In the genomic region with DNA sequence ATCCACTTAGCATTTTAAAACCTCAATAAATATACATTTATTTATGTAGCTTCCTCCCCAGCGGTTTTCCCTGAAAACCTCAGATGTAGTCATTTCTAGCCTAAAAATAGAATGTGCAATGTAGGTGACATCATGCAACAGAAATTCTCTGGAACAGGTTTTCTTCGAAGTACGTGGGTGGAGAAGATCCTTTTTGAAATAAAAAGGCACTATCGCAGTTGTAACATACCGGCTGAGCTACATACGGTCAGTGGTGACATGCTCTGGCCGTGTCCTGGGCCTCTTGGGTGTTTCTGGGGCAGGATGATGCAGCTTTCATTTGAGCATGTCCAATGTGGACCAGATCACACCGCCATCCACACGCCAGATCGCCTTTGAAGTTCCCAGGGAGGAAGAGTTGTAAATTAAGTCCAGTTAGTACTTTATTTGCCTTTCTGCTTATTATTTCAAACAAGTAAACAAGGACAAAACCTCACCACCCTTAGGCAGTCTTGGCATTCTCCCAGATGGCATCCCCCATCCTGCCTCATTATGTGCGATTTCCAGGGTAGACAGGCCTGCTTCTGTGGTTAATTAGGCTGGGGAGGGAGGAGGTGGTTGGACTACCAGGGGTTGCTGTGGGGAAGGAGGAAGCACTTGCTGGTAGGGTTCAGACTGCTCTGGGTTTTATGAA, we compare ENCODE assay signal across 1 cellular context.
A peak's percentile ranks its signal among the peaks of the same experiment; 100 is the strongest.
TF ChIP-seq lines count a peak whose summit lies in the region.

No MANE protein-coding gene starts in this region.

TF ChIP-seq in HEK293, 187 proteins besides CTCF, POLR2A, EP300 and RAD21 (continued from another document and continues in another):
- TF ChIP-seq ZIC2 (tag by site-specific recombination; IDR thresholded peaks at IDR 0.05): peak; percentile 39; the same call in 1 of the 2 replicates
- TF ChIP-seq ZBTB20 (tag by site-specific recombination; IDR thresholded peaks at IDR 0.05): peak; percentile 51; the same call in 1 of the 2 replicates
- no peak for TF ChIP-seq ZNF473 (tag by site-specific recombination; IDR thresholded peaks at IDR 0.05)
- TF ChIP-seq ZNF174 (tag by site-specific recombination; IDR thresholded peaks at IDR 0.05): no peak
- TF ChIP-seq, protein P1, sequence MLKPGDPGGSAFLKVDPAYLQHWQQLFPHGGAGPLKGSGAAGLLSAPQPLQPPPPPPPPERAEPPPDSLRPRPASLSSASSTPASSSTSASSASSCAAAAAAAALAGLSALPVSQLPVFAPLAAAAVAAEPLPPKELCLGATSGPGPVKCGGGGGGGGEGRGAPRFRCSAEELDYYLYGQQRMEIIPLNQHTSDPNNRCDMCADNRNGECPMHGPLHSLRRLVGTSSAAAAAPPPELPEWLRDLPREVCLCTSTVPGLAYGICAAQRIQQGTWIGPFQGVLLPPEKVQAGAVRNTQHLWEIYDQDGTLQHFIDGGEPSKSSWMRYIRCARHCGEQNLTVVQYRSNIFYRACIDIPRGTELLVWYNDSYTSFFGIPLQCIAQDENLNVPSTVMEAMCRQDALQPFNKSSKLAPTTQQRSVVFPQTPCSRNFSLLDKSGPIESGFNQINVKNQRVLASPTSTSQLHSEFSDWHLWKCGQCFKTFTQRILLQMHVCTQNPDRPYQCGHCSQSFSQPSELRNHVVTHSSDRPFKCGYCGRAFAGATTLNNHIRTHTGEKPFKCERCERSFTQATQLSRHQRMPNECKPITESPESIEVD (tag by site-specific recombination; IDR thresholded peaks at IDR 0.05): peak; percentile 89
- no peak for TF ChIP-seq ZNF596 (tag by site-specific recombination; IDR thresholded peaks at IDR 0.05)
- TF ChIP-seq, protein P2, sequence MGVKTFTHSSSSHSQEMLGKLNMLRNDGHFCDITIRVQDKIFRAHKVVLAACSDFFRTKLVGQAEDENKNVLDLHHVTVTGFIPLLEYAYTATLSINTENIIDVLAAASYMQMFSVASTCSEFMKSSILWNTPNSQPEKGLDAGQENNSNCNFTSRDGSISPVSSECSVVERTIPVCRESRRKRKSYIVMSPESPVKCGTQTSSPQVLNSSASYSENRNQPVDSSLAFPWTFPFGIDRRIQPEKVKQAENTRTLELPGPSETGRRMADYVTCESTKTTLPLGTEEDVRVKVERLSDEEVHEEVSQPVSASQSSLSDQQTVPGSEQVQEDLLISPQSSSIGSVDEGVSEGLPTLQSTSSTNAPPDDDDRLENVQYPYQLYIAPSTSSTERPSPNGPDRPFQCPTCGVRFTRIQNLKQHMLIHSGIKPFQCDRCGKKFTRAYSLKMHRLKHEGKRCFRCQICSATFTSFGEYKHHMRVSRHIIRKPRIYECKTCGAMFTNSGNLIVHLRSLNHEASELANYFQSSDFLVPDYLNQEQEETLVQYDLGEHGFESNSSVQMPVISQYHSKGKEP (tag by site-specific recombination; IDR thresholded peaks at IDR 0.05): no peak
- peak; percentile 83 for TF ChIP-seq ZBTB17 (tag by site-specific recombination; IDR thresholded peaks at IDR 0.05)
- no peak for TF ChIP-seq ZSCAN23 (tag by site-specific recombination; IDR thresholded peaks at IDR 0.05)
- no peak for TF ChIP-seq ZFP37 (tag by site-specific recombination; IDR thresholded peaks at IDR 0.05)
- TF ChIP-seq, protein P3, sequence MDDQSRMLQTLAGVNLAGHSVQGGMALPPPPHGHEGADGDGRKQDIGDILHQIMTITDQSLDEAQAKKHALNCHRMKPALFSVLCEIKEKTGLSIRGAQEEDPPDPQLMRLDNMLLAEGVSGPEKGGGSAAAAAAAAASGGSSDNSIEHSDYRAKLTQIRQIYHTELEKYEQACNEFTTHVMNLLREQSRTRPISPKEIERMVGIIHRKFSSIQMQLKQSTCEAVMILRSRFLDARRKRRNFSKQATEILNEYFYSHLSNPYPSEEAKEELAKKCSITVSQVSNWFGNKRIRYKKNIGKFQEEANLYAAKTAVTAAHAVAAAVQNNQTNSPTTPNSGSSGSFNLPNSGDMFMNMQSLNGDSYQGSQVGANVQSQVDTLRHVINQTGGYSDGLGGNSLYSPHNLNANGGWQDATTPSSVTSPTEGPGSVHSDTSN (CRISPR knock-in tag; IDR thresholded peaks at IDR 0.05): no peak
- TF ChIP-seq, protein P4, sequence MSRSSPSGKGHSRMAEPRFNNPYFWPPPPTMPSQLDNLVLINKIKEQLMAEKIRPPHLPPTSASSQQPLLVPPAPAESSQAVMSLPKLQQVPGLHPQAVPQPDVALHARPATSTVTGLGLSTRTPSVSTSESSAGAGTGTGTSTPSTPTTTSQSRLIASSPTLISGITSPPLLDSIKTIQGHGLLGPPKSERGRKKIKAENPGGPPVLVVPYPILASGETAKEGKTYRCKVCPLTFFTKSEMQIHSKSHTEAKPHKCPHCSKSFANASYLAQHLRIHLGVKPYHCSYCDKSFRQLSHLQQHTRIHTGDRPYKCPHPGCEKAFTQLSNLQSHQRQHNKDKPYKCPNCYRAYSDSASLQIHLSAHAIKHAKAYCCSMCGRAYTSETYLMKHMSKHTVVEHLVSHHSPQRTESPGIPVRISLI (tag by site-specific recombination; IDR thresholded peaks at IDR 0.05): no peak
- no peak for TF ChIP-seq ZNF530 (tag by site-specific recombination; IDR thresholded peaks at IDR 0.05; ENCODE audit: low read depth)
- TF ChIP-seq ZSCAN16 (tag by site-specific recombination; IDR thresholded peaks at IDR 0.05): no peak
- TF ChIP-seq, protein P5, sequence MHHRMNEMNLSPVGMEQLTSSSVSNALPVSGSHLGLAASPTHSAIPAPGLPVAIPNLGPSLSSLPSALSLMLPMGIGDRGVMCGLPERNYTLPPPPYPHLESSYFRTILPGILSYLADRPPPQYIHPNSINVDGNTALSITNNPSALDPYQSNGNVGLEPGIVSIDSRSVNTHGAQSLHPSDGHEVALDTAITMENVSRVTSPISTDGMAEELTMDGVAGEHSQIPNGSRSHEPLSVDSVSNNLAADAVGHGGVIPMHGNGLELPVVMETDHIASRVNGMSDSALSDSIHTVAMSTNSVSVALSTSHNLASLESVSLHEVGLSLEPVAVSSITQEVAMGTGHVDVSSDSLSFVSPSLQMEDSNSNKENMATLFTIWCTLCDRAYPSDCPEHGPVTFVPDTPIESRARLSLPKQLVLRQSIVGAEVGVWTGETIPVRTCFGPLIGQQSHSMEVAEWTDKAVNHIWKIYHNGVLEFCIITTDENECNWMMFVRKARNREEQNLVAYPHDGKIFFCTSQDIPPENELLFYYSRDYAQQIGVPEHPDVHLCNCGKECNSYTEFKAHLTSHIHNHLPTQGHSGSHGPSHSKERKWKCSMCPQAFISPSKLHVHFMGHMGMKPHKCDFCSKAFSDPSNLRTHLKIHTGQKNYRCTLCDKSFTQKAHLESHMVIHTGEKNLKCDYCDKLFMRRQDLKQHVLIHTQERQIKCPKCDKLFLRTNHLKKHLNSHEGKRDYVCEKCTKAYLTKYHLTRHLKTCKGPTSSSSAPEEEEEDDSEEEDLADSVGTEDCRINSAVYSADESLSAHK (tag by site-specific recombination; IDR thresholded peaks at IDR 0.05): peak; percentile 56
- TF ChIP-seq ZNF114 (tag by site-specific recombination; IDR thresholded peaks at IDR 0.05): no peak
- TF ChIP-seq ZNF214 (tag by site-specific recombination; IDR thresholded peaks at IDR 0.05; ENCODE audit: borderline replicate concordance): no peak
- TF ChIP-seq ZNF76 (tag by site-specific recombination; IDR thresholded peaks at IDR 0.05; ENCODE audit: borderline replicate concordance, low read depth): no peak
- no peak for TF ChIP-seq ZNF626 (tag by site-specific recombination; IDR thresholded peaks at IDR 0.05)
- TF ChIP-seq, protein P6, sequence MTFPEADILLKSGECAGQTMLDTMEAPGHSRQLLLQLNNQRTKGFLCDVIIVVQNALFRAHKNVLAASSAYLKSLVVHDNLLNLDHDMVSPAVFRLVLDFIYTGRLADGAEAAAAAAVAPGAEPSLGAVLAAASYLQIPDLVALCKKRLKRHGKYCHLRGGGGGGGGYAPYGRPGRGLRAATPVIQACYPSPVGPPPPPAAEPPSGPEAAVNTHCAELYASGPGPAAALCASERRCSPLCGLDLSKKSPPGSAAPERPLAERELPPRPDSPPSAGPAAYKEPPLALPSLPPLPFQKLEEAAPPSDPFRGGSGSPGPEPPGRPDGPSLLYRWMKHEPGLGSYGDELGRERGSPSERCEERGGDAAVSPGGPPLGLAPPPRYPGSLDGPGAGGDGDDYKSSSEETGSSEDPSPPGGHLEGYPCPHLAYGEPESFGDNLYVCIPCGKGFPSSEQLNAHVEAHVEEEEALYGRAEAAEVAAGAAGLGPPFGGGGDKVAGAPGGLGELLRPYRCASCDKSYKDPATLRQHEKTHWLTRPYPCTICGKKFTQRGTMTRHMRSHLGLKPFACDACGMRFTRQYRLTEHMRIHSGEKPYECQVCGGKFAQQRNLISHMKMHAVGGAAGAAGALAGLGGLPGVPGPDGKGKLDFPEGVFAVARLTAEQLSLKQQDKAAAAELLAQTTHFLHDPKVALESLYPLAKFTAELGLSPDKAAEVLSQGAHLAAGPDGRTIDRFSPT (tag by site-specific recombination; IDR thresholded peaks at IDR 0.05): no peak
- TF ChIP-seq ZNF155 (tag by site-specific recombination; IDR thresholded peaks at IDR 0.05): no peak
- TF ChIP-seq, protein P7, sequence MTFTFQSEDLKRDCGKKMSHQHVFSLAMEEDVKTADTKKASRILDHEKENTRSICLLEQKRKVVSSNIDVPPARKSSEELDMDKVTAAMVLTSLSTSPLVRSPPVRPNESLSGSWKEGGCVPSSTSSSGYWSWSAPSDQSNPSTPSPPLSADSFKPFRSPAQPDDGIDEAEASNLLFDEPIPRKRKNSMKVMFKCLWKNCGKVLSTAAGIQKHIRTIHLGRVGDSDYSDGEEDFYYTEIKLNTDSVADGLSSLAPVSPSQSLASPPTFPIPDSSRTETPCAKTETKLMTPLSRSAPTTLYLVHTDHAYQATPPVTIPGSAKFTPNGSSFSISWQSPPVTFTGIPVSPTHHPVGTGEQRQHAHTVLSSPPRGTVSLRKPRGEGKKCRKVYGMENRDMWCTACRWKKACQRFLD (tag by site-specific recombination; IDR thresholded peaks at IDR 0.05): no peak
- no peak for TF ChIP-seq ZNF544 (tag by site-specific recombination; IDR thresholded peaks at IDR 0.05)
- TF ChIP-seq, protein P8, sequence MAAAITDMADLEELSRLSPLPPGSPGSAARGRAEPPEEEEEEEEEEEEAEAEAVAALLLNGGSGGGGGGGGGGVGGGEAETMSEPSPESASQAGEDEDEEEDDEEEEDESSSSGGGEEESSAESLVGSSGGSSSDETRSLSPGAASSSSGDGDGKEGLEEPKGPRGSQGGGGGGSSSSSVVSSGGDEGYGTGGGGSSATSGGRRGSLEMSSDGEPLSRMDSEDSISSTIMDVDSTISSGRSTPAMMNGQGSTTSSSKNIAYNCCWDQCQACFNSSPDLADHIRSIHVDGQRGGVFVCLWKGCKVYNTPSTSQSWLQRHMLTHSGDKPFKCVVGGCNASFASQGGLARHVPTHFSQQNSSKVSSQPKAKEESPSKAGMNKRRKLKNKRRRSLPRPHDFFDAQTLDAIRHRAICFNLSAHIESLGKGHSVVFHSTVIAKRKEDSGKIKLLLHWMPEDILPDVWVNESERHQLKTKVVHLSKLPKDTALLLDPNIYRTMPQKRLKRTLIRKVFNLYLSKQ (tag by site-specific recombination; IDR thresholded peaks at IDR 0.05; ENCODE audit: borderline replicate concordance): no peak
- TF ChIP-seq, protein P9, sequence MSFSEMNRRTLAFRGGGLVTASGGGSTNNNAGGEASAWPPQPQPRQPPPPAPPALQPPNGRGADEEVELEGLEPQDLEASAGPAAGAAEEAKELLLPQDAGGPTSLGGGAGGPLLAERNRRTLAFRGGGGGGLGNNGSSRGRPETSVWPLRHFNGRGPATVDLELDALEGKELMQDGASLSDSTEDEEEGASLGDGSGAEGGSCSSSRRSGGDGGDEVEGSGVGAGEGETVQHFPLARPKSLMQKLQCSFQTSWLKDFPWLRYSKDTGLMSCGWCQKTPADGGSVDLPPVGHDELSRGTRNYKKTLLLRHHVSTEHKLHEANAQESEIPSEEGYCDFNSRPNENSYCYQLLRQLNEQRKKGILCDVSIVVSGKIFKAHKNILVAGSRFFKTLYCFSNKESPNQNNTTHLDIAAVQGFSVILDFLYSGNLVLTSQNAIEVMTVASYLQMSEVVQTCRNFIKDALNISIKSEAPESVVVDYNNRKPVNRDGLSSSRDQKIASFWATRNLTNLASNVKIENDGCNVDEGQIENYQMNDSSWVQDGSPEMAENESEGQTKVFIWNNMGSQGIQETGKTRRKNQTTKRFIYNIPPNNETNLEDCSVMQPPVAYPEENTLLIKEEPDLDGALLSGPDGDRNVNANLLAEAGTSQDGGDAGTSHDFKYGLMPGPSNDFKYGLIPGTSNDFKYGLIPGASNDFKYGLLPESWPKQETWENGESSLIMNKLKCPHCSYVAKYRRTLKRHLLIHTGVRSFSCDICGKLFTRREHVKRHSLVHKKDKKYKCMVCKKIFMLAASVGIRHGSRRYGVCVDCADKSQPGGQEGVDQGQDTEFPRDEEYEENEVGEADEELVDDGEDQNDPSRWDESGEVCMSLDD (tag by site-specific recombination; IDR thresholded peaks at IDR 0.05): no peak
- no peak for TF ChIP-seq ZFP69B (tag by site-specific recombination; IDR thresholded peaks at IDR 0.05)
- TF ChIP-seq ZNF24 (tag by site-specific recombination; IDR thresholded peaks at IDR 0.05): no peak
- TF ChIP-seq OSR2 (tag by site-specific recombination; IDR thresholded peaks at IDR 0.05): peak; percentile 85
- TF ChIP-seq ZNF223 (tag by site-specific recombination; IDR thresholded peaks at IDR 0.05): no peak
- no peak for TF ChIP-seq ZNF138 (tag by site-specific recombination; IDR thresholded peaks at IDR 0.05; ENCODE audit: borderline replicate concordance)
- TF ChIP-seq ZNF16 (tag by site-specific recombination; IDR thresholded peaks at IDR 0.05; ENCODE audit: low read depth): no peak
